In genomic region chr10:45803611-45804010, GRCh38 we compare ENCODE assay signal across 1 cellular context.
TF ChIP-seq lines count a peak whose summit lies in the region.
"Not testable (repeated sequence)": the region's sequence is repeated elsewhere in the genome, so short reads cannot be mapped to it uniquely, and the experiment has no call there.

No MANE protein-coding gene starts in this region.

TF ChIP-seq in HepG2, 621 proteins besides CTCF, POLR2A, EP300 and RAD21 (continued from another document):
- TF ChIP-seq SAP130 (CRISPR knock-in tag; IDR thresholded peaks at IDR 0.05; ENCODE audit: low read depth) (0 out of 2 replicates have a peak, but pooled peaks have one; percentile 5), SOX13 (CRISPR knock-in tag; conservative IDR thresholded peaks at IDR 0.05 in 1 of 2, IDR thresholded peaks at IDR 0.05 in 1 of 2) (peak in 1 of 2 experiments; percentile 41; a peak in 1 of 4 replicates), ARID5B (CRISPR knock-in tag; IDR thresholded peaks at IDR 0.05) (peak; percentile 48; the same call in 1 of the 2 replicates), GATAD2A (CRISPR knock-in tag; IDR thresholded peaks at IDR 0.05) (peak; percentile 34; the same call in 1 of the 2 replicates), NCOA2 (CRISPR knock-in tag; IDR thresholded peaks at IDR 0.05) (0 out of 2 replicates have a peak, but pooled peaks have one; percentile 28), KDM1A (CRISPR knock-in tag; IDR thresholded peaks at IDR 0.05) (peak; percentile 64; the same call in 1 of the 2 replicates), RARA (CRISPR knock-in tag; IDR thresholded peaks at IDR 0.05) (peak; percentile 62), FOSL2 (CRISPR knock-in tag; IDR thresholded peaks at IDR 0.05) (0 out of 2 replicates have a peak, but pooled peaks have one; percentile 28), NR2F1 (CRISPR knock-in tag; IDR thresholded peaks at IDR 0.05) (peak; percentile 83), ZNF644 (CRISPR knock-in tag; IDR thresholded peaks at IDR 0.05; ENCODE audit: low read depth) (0 out of 2 replicates have a peak, but pooled peaks have one; percentile 21), ZNF614 (CRISPR knock-in tag; IDR thresholded peaks at IDR 0.05; ENCODE audit: borderline replicate concordance) (0 out of 2 replicates have a peak, but pooled peaks have one; percentile 24)
- TF ChIP-seq SOX13 (IDR thresholded peaks at IDR 0.05) = not testable (repeated sequence)
